ENCODE assay signal across 17 cellular contexts in genomic region chr18:74381621-74382350, GRCh38.
A peak's percentile ranks its signal among the peaks of the same experiment; 100 is the strongest.
DNase-seq lines count a peak whose midpoint lies in the region; ATAC-seq and TF ChIP-seq lines count a peak whose summit lies in the region.
"Had no signal": no experiment of that assay in that cellular context is flagged by ENCODE, and none has a peak within 500 bp of the region (broad histone marks: within the 10 kb centered on the region; RNA-seq: fewer than 3 reads in every experiment).

No MANE protein-coding gene starts in this region.

- no peak for TF ChIP-seq CTCF in activated CD8-positive, alpha-beta T cell treated with anti-CD3 and anti-CD28 coated beads for 36 hours (IDR thresholded peaks at IDR 0.05)
- no peak for TF ChIP-seq CTCF in right atrium auricular region (IDR thresholded peaks at IDR 0.05)

- WGBS in neuronal stem cell (ENCODE audit: extremely low coverage in 2 of 2, insufficient read length in 2 of 2, insufficient replicate concordance in 1 of 2), 2 donors: no CpG with 5 or more reads among the region's 20 CpGs

- no peak overlapping the region for H3K4me2 ChIP-seq in neuronal stem cell (ENCODE audit: insufficient read depth, low read length, poor library complexity, severe bottlenecking)
- H3K4me2 ChIP-seq: A549 had no signal

- H3K23ac ChIP-seq in neuronal stem cell (ENCODE audit: low read depth, low read length, poor library complexity): peak overlapping the region; percentile 37

- H3K4ac ChIP-seq in neuronal stem cell (ENCODE audit: low read length): no peak overlapping the region

- H3K18ac ChIP-seq in neuronal stem cell (ENCODE audit: low read length): no peak overlapping the region

- H3K4me3 Mint-ChIP-seq in activated CD8-positive, alpha-beta T cell treated with anti-CD3 and anti-CD28 coated beads, Interleukin-2, amount 10 ng/mL, durations not matched to agents 7 days and 5 days: no peak overlapping the region
- no peak overlapping the region for H3K4me3 Mint-ChIP-seq in activated CD8-positive, alpha-beta T cell treated with anti-CD3 and anti-CD28 coated beads for 36 hours
- H3K4me3 Mint-ChIP-seq: CD4-positive, alpha-beta T cell; H9 had no signal

- peaks cover 3% of the 10 kb centered on the region for H3K36me3 Mint-ChIP-seq in activated CD8-positive, alpha-beta T cell treated with anti-CD3 and anti-CD28 coated beads, Interleukin-2, amount 10 ng/mL, durations not matched to agents 7 days and 5 days (ENCODE audit: low read depth)
- no peaks in the 10 kb centered on the region for H3K36me3 Mint-ChIP-seq in activated CD8-positive, alpha-beta T cell treated with anti-CD3 and anti-CD28 coated beads for 36 hours (ENCODE audit: low read depth)

- H3K14ac ChIP-seq in neuronal stem cell (ENCODE audit: low read length): peak overlapping the region; percentile 60

- CTCF ChIA-PET in activated CD8-positive, alpha-beta T cell treated with anti-CD3 and anti-CD28 coated beads, Interleukin-2, amount 10 ng/mL, durations not matched to agents 7 days and 5 days (lab: Charles Lee): interaction anchor here (1.1 kb wide), 1 partner anchor 15 kb away, joined by 4 read pairs; no protein-coding TSS in a partner anchor
- CTCF ChIA-PET in activated CD8-positive, alpha-beta T cell treated with anti-CD3 and anti-CD28 coated beads for 36 hours (lab: Charles Lee): no interaction called here

- peaks cover 2% of the 10 kb centered on the region for H3K27me3 Mint-ChIP-seq in activated CD8-positive, alpha-beta T cell treated with anti-CD3 and anti-CD28 coated beads, Interleukin-2, amount 10 ng/mL, durations not matched to agents 7 days and 5 days (ENCODE audit: low read depth)
- H3K27me3 Mint-ChIP-seq in activated CD8-positive, alpha-beta T cell treated with anti-CD3 and anti-CD28 coated beads for 36 hours: no peaks in the 10 kb centered on the region
- H3K27me3 Mint-ChIP-seq: CD4-positive, alpha-beta T cell had no signal

- H3K9me3 Mint-ChIP-seq in activated CD8-positive, alpha-beta T cell treated with anti-CD3 and anti-CD28 coated beads, Interleukin-2, amount 10 ng/mL, durations not matched to agents 7 days and 5 days (ENCODE audit: insufficient read depth): no peaks in the 10 kb centered on the region
- peaks cover 5% of the 10 kb centered on the region for H3K9me3 Mint-ChIP-seq in activated CD8-positive, alpha-beta T cell treated with anti-CD3 and anti-CD28 coated beads for 36 hours
- H3K9me3 Mint-ChIP-seq: CD4-positive, alpha-beta T cell had no signal

- H3K79me1 ChIP-seq in neuronal stem cell (ENCODE audit: low read depth, low read length): no peaks in the 10 kb centered on the region

- H3K9me3 ChIP-seq in right atrium auricular region (no peaks in the 10 kb centered on the region), neuronal stem cell (replicated peaks in 1 of 2; ENCODE audit: control insufficient read depth in 2 of 2, insufficient read depth in 1 of 2, low read depth in 1 of 2, low read length in 2 of 2) (peaks cover 0 to 10% of the 10 kb centered on the region in 2 donors)
- H3K9me3 ChIP-seq: A549 had no signal

- intact Hi-C loops in activated CD8-positive, alpha-beta T cell treated with anti-CD3 and anti-CD28 coated beads for 36 hours (cut with micrococcal nuclease): no loop called here
- intact Hi-C loops in cardiac septum (cut with DNase I): no loop called here

- H3K27me3 ChIP-seq in right atrium auricular region (no peaks in the 10 kb centered on the region), neuronal stem cell (ENCODE audit: control insufficient read depth in 3 of 3, insufficient read depth in 3 of 3, low read depth in 1 of 3, low read length in 3 of 3) (no peaks in the 10 kb centered on the region)

- H4K8ac ChIP-seq in neuronal stem cell (ENCODE audit: low read depth, low read length): no peak overlapping the region

- POLR2A ChIA-PET in activated CD8-positive, alpha-beta T cell treated with anti-CD3 and anti-CD28 coated beads, Interleukin-2, amount 10 ng/mL, durations not matched to agents 7 days and 5 days (lab: Charles Lee): no interaction called here
- POLR2A ChIA-PET in activated CD8-positive, alpha-beta T cell treated with anti-CD3 and anti-CD28 coated beads for 36 hours (lab: Charles Lee): no interaction called here

- peak overlapping the region; percentile 79 for H2BK15ac ChIP-seq in neuronal stem cell (ENCODE audit: low read length)

- H2AK5ac ChIP-seq in neuronal stem cell (ENCODE audit: low read depth, low read length): peak overlapping the region; percentile 90

- H3K4me3 ChIP-seq in right atrium auricular region (no peak overlapping the region), neuronal stem cell (ENCODE audit: low read length in 2 of 2) (no peak overlapping the region)
- H3K4me3 ChIP-seq: A549, GM12878 had no signal

- peaks cover 0 to 4% of the 10 kb centered on the region in 2 donors for H3K4me1 ChIP-seq in right atrium auricular region
- peaks cover 0 to 4% of the 10 kb centered on the region in 2 donors for H3K4me1 ChIP-seq in neuronal stem cell (ENCODE audit: control insufficient read depth in 2 of 2, insufficient read depth in 1 of 2, low read depth in 1 of 2, low read length in 2 of 2)
- H3K4me1 ChIP-seq: A549 had no signal

- peak; percentile 14 for DNase-seq in activated CD8-positive, alpha-beta T cell treated with anti-CD3 and anti-CD28 coated beads, Interleukin-2, amount 10 ng/mL, durations not matched to agents 7 days and 5 days
- no peak for DNase-seq in activated CD8-positive, alpha-beta T cell treated with anti-CD3 and anti-CD28 coated beads for 36 hours
- DNase-seq in right atrium auricular region (ENCODE audit: low spot score) (peak; percentile 55), cardiac septum (ENCODE audit: low spot score) (no peak), neuronal stem cell (ENCODE audit: low spot score) (no peak), COLO829 (ENCODE audit: low spot score) (no peak)
- DNase-seq: AML-193; Calu3; CD4-positive, alpha-beta T cell; DND-41; EL; H9 had no signal

- H3K27ac ChIP-seq in right atrium auricular region: no peak overlapping the region
- H3K27ac ChIP-seq in neuronal stem cell (replicated peaks; ENCODE audit: low read length): no peak overlapping the region
- H3K27ac ChIP-seq: 22Rv1, A549, C4-2B had no signal

- H2AFZ ChIP-seq in neuronal stem cell (ENCODE audit: low read length): no peak overlapping the region

- H3K9ac ChIP-seq in neuronal stem cell (ENCODE audit: low read depth, low read length, poor library complexity): no peak overlapping the region

- H2BK5ac ChIP-seq in neuronal stem cell (ENCODE audit: low read length): no peak overlapping the region

- H4K91ac ChIP-seq in neuronal stem cell (ENCODE audit: low read depth, low read length, poor library complexity): no peak overlapping the region

- no peak overlapping the region for H2BK120ac ChIP-seq in neuronal stem cell (ENCODE audit: low read depth, low read length)

- no peak overlapping the region for H2BK12ac ChIP-seq in neuronal stem cell (ENCODE audit: low read length)

- ATAC-seq in activated CD8-positive, alpha-beta T cell treated with anti-CD3 and anti-CD28 coated beads, Interleukin-2, amount 10 ng/mL, durations not matched to agents 7 days and 5 days: no peak
- no peak for ATAC-seq in activated CD8-positive, alpha-beta T cell treated with anti-CD3 and anti-CD28 coated beads for 36 hours
- ATAC-seq in HG02759 (IDR thresholded peaks at IDR 0.05; ENCODE audit: unreplicated experiment): no peak
- ATAC-seq: A549, GM12878 had no signal

- H3K36me3 ChIP-seq in right atrium auricular region (no peaks in the 10 kb centered on the region), neuronal stem cell (replicated peaks in 1 of 2; ENCODE audit: control insufficient read depth in 2 of 2, insufficient read depth in 2 of 2, low read length in 2 of 2) (no peaks in the 10 kb centered on the region)

- H3K4me1 Mint-ChIP-seq in activated CD8-positive, alpha-beta T cell treated with anti-CD3 and anti-CD28 coated beads, Interleukin-2, amount 10 ng/mL, durations not matched to agents 7 days and 5 days (ENCODE audit: low read depth): peaks cover 30% of the 10 kb centered on the region
- peaks cover 14% of the 10 kb centered on the region for H3K4me1 Mint-ChIP-seq in activated CD8-positive, alpha-beta T cell treated with anti-CD3 and anti-CD28 coated beads for 36 hours (ENCODE audit: low read depth)

- H3K27ac Mint-ChIP-seq in activated CD8-positive, alpha-beta T cell treated with anti-CD3 and anti-CD28 coated beads, Interleukin-2, amount 10 ng/mL, durations not matched to agents 7 days and 5 days: no peak overlapping the region
- H3K27ac Mint-ChIP-seq in activated CD8-positive, alpha-beta T cell treated with anti-CD3 and anti-CD28 coated beads for 36 hours: no peak overlapping the region
- H3K27ac Mint-ChIP-seq: CD4-positive, alpha-beta T cell; H9 had no signal

Comparison
In these comparisons a context has a peak if more than half of its experiments do, and no peak if none do; other contexts are left out.
1. DNase-seq: peak in activated CD8-positive, alpha-beta T cell treated with anti-CD3 and anti-CD28 coated beads, Interleukin-2, amount 10 ng/mL, durations not matched to agents 7 days and 5 days (single experiment) and right atrium auricular region (single experiment); none in activated CD8-positive, alpha-beta T cell treated with anti-CD3 and anti-CD28 coated beads for 36 hours (single experiment), cardiac septum (single experiment), neuronal stem cell (single experiment) and COLO829 (single experiment).